In the genomic region with DNA sequence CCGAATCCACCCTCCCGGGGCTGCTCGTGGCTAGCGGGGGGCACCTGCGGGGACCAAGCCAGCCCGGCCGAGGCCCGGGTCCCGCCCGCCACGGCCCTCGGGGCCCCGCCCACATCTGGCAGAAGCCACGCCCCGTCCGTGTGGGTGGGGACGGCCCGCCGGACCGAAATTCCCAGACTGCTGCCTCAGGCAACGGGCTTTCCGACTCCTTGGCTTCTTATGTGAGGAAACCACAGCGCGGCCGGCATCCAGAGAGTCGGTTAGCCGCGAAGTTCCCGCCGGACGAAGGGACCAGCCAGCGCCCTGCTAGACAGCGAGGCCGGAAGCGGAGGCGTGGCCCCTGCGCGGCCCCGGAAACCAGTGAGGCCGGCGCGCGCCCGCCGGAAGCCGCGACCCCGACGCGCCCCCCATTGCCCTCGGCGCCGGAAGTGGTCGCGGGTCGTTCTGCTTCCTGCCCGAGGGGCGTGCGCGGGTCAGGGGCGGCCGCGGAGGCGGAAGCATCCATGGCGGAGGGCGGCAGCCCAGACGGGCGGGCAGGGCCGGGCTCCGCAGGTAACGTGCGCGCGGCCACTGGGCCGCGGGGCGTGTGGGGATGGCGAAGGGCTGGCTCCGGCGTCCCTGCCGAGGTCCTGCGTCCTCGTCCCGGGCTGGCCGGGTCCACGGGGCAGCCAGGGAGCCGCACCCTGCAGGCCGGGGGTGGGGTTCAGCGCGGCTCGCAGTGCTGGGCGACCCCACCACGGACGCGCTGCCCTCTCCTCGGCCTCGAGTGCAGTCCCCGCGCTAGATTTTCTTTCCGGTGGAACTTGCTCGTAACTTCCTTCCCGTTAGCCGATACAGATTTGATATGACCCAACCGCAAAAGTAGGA, we compare ENCODE assay signal across 8 cellular contexts. TPM values are rescaled to one million over a fixed set of nuclear protein-coding genes. Genes with fewer than 3 reads are reported as not detected.
A peak's percentile ranks its signal among the peaks of the same experiment; 100 is the strongest.
DNase-seq lines count a peak whose midpoint lies in the region; ATAC-seq and TF ChIP-seq lines count a peak whose summit lies in the region.

A gene with protein sequence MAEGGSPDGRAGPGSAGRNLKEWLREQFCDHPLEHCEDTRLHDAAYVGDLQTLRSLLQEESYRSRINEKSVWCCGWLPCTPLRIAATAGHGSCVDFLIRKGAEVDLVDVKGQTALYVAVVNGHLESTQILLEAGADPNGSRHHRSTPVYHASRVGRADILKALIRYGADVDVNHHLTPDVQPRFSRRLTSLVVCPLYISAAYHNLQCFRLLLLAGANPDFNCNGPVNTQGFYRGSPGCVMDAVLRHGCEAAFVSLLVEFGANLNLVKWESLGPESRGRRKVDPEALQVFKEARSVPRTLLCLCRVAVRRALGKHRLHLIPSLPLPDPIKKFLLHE (plus strand): TSS at position 360 of the 867 bp plus-strand sequence. CDS start 144 bp downstream, at position 504.

- POLR2A ChIA-PET in CD4-positive, alpha-beta T cell (lab: Charles Lee) = interaction anchor here (0.6 to 1.4 kb wide), 3 partner anchors 10 to 1599 kb away, joined by 3 to 12 read pairs (median 5); no protein-coding TSS in a partner anchor

- H3K4me1 Mint-ChIP-seq in CD4-positive, alpha-beta T cell (ENCODE audit: low read depth) = peaks cover 56% of the 10 kb centered on the region
- H3K4me1 Mint-ChIP-seq in endothelial cell (ENCODE audit: unreplicated experiment) = peaks cover 17% of the 10 kb centered on the region

- intact Hi-C loops in CD4-positive, alpha-beta T cell (cut with DNase I, micrococcal nuclease) = loop anchor here in 1 of 2 experiments (5.0 to 10.0 kb wide), 3 partner anchors 222 to 1708 kb away; a partner anchor contains a TSS

- ATAC-seq in CD4-positive, alpha-beta T cell (ENCODE audit: poor library complexity) = peak; percentile 69
- ATAC-seq in GM19328 (IDR thresholded peaks at IDR 0.05; ENCODE audit: unreplicated experiment) (peak; percentile 78), HG03469 (IDR thresholded peaks at IDR 0.05; ENCODE audit: unreplicated experiment) (peak; percentile 53)

- no peaks in the 10 kb centered on the region for H3K9me3 ChIP-seq in CD4-positive, alpha-beta T cell (ENCODE audit: control insufficient read depth, low read length)
- peaks cover 18% of the 10 kb centered on the region; the same call in 1 of the 2 replicates for H3K9me3 ChIP-seq in NT2/D1 (ENCODE audit: insufficient read depth, low read length)

- H3K27me3 ChIP-seq in CD4-positive, alpha-beta T cell (ENCODE audit: control insufficient read depth, insufficient read depth, low read length) = no peaks in the 10 kb centered on the region
- H3K27me3 ChIP-seq in NT2/D1 (ENCODE audit: insufficient read depth, insufficient read length) = no peaks in the 10 kb centered on the region

- peaks cover 28% of the 10 kb centered on the region for H3K36me3 ChIP-seq in NT2/D1 (ENCODE audit: insufficient read depth, insufficient read length, low read length)

- peak within 1 kb of the TSS; percentile 75 for H3K27ac ChIP-seq in CD4-positive, alpha-beta T cell (ENCODE audit: low read depth, low read length)

- CTCF ChIA-PET in CD4-positive, alpha-beta T cell (lab: Charles Lee) = no interaction called here

- DNase-seq in CD4-positive, alpha-beta T cell = peak; percentile 55 to 78 (median 70)
- DNase-seq in NT2/D1 (ENCODE audit: low read depth, low spot score) (peak; percentile 72), endothelial cell (ENCODE audit: low spot score) (peak; percentile 67), middle frontal gyrus (ENCODE audit: extremely low spot score, low spot score) (peak; percentile 39)
- peak; percentile 56 for DNase-seq in activated CD8-positive, alpha-beta memory T cell treated with anti-CD3 and anti-CD28 coated beads, Interleukin-2, amount 50 U/mL, for 1 hour (ENCODE audit: extremely low read depth)
- DNase-seq in stimulated activated CD8-positive, alpha-beta memory T cell treated with anti-CD3 and anti-CD28 coated beads, Interleukin-4, amount 100 ng/mL, for 1 hour (ENCODE audit: low read depth in 2 of 2, low spot score in 1 of 2) = peak; percentile 58

- TF ChIP-seq CTCF in CD4-positive, alpha-beta T cell (IDR thresholded peaks at IDR 0.05) = no peak
- no peak for TF ChIP-seq CTCF in endothelial cell (IDR thresholded peaks at IDR 0.05; ENCODE audit: unreplicated experiment)

- peak within 1 kb of the TSS; percentile 99 for H3K9ac ChIP-seq in NT2/D1 (ENCODE audit: insufficient read length, low read depth)

- H3K27me3 Mint-ChIP-seq in CD4-positive, alpha-beta T cell = no peaks in the 10 kb centered on the region
- H3K27me3 Mint-ChIP-seq in endothelial cell (ENCODE audit: unreplicated experiment) = peaks cover 15% of the 10 kb centered on the region

- peaks cover 39% of the 10 kb centered on the region for H3K36me3 Mint-ChIP-seq in CD4-positive, alpha-beta T cell (ENCODE audit: low read depth)
- peaks cover 15% of the 10 kb centered on the region for H3K36me3 Mint-ChIP-seq in endothelial cell (ENCODE audit: low read depth, unreplicated experiment)

- peak within 1 kb of the TSS; percentile 89 for H3K4me3 Mint-ChIP-seq in CD4-positive, alpha-beta T cell
- peak within 1 kb of the TSS; percentile 94 for H3K4me3 Mint-ChIP-seq in endothelial cell (ENCODE audit: unreplicated experiment)

- H3K4me3 ChIP-seq in NT2/D1 (ENCODE audit: insufficient read length, low read depth) = peak within 1 kb of the TSS; percentile 99

- H3K4me1 ChIP-seq in NT2/D1 (ENCODE audit: insufficient read depth, insufficient read length) = peaks cover 14% of the 10 kb centered on the region

- no peaks in the 10 kb centered on the region for H3K9me3 Mint-ChIP-seq in CD4-positive, alpha-beta T cell
- peaks cover 5% of the 10 kb centered on the region for H3K9me3 Mint-ChIP-seq in endothelial cell (ENCODE audit: unreplicated experiment)

- peak within 1 kb of the TSS; percentile 90 for H3K27ac Mint-ChIP-seq in CD4-positive, alpha-beta T cell
- peak within 1 kb of the TSS; percentile 64 for H3K27ac Mint-ChIP-seq in endothelial cell (ENCODE audit: unreplicated experiment)

RNA-seq across cellular contexts. Expression of the gene that starts here (rescaled TPM):
- 10 to 100 TPM; 14.3 to 19.6 TPM for total RNA-seq in CD4-positive, alpha-beta T cell
- total RNA-seq in endothelial cell (ENCODE audit: unreplicated experiment) = 8.5 TPM

Comparison
In these comparisons a context has a peak if more than half of its experiments do, and no peak if none do; other contexts are left out.
1. Peak in every context shown above with its lines: DNase-seq, ATAC-seq, H3K4me3 ChIP-seq and H3K27ac ChIP-seq.